Comparison of ENCODE assay signal across 27 cellular contexts in the genomic region with DNA sequence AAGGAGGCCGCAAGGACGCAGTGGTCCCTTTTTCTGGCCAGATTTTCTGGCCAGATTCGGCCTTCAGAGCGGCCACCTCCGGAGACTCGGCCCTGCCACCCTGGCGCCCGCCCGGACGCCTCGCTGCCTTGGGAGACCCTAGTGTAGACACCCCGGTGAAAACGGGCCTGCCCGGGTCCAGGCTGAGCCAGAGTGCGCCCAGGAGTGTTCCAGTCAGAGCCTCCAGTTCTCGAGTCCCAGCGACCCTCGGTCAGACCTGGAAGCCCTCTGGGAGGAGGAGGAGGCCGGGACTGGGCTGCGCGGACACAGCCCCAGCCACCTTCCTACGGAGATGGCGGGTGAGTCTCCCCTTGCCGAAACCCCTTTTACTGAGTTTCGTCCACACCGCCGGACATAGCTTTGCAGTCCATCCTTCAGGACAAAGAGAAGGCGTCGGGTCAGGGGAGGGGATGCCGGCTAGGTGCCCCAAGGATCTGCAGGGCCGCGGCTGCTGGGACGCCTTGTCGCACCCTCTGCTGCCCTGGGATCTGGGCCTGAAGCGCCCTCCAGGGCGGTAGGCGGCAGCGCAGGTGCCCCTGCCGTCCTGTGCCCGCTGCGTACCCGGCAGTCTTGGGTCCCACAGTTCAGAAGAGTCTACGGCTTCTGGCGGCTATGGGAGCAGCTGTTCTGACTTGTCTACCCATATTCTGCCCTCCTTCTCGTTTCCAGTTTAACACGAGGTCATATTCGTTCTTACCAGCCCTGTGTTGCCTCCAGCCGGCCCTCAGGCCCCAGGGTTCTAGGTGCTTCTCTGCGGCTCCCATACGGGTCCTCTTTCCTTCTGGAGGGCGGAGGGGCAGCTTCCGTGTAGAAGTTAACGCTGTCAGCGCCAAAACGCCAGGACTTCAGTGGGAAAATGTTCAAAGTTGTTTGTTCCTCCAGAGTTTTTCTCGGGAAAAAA.
DNase-seq lines count a peak whose midpoint lies in the region; ATAC-seq and TF ChIP-seq lines count a peak whose summit lies in the region.
"Had no signal": no experiment of that assay in that cellular context is flagged by ENCODE, and none has a peak within 500 bp of the region (broad histone marks: within the 10 kb centered on the region; RNA-seq: fewer than 3 reads in every experiment).

No MANE protein-coding gene starts in this region.

- intact Hi-C loops in lower lobe of right lung (cut with DNase I), result no loop called here

- no peak for TF ChIP-seq CTCF in GM10248 (IDR thresholded peaks at IDR 0.05; ENCODE audit: control extremely low read depth, extremely low read depth, low read depth, missing control alignments)
- no peak for TF ChIP-seq CTCF in lower lobe of right lung (IDR thresholded peaks at IDR 0.05)

- POLR2A ChIA-PET in GM10248 (lab: Yijun Ruan, JAX), result no interaction called here

- no peaks in the 10 kb centered on the region for H3K9me3 ChIP-seq in lower lobe of right lung
- H3K9me3 ChIP-seq: adrenal gland, thyroid gland had no signal

- ATAC-seq in lower lobe of right lung, result peak; percentile 23 to 52
- no peak for ATAC-seq in HG03521 (IDR thresholded peaks at IDR 0.05; ENCODE audit: unreplicated experiment)
- ATAC-seq in HG02610 (IDR thresholded peaks at IDR 0.05; ENCODE audit: unreplicated experiment), result no peak
- ATAC-seq: foreskin keratinocyte, natural killer cell had no signal

- DNase-seq in AG20443 (ENCODE audit: low spot score) (peak; percentile 6), GM10248 (ENCODE audit: extremely low spot score) (peak; percentile 5), UCSD-AML1 (lab: John Stamatoyannopoulos, UW; ENCODE audit: unreplicated experiment) (peak; percentile 4), lower lobe of right lung (no peak), islet precursor cell (no peak), C1 segment of cervical spinal cord (lab: John Stamatoyannopoulos, UW) (no peak)
- DNase-seq: activated CD4-positive, alpha-beta memory T cell treated with anti-CD3 and anti-CD28 coated beads for 36 hours; activated CD4-positive, CD25-positive, alpha-beta regulatory T cell; activated effector memory CD4-positive, alpha-beta T cell treated with Interleukin-2 at 50 U/mL for 16 hours; adrenal gland; CD4-positive, CD25-positive, alpha-beta regulatory T cell; DMS 273 treated with DMSO at 0.1 percent for 48 hours; effector memory CD4-positive, alpha-beta T cell; foreskin keratinocyte; natural killer cell; NCI-H1417 treated with DMSO at 0.1 percent for 48 hours; NCI-H2171 treated with DMSO at 0.1 percent for 48 hours; NCI-H526 treated with DMSO at 0.1 percent for 48 hours; RPMI8226; stimulated activated CD4-positive, alpha-beta T cell treated with anti-CD3 and anti-CD28 coated beads, Interleukin-4, amount 100 ng/mL, for 1 hour; stimulated activated naive CD4-positive, alpha-beta T cell treated with Interleukin-2 at 50 U/mL for 16 hours; T1000; thyroid gland had no signal

- no peaks in the 10 kb centered on the region for H3K27me3 ChIP-seq in lower lobe of right lung (ENCODE audit: low read depth)
- H3K27me3 ChIP-seq: adrenal gland, foreskin keratinocyte, hepatocyte, thyroid gland had no signal

- no peaks in the 10 kb centered on the region for H3K4me1 ChIP-seq in lower lobe of right lung
- H3K4me1 ChIP-seq: adrenal gland, foreskin keratinocyte, thyroid gland had no signal

- H3K36me3 ChIP-seq in lower lobe of right lung, result no peaks in the 10 kb centered on the region
- H3K36me3 ChIP-seq: adrenal gland, thyroid gland had no signal

- CTCF ChIA-PET in GM10248 (lab: Yijun Ruan, JAX), result no interaction called here

- H3K27ac ChIP-seq in lower lobe of right lung, result no peak overlapping the region
- H3K27ac ChIP-seq: adrenal gland, foreskin keratinocyte, hepatocyte, KMS-11, thyroid gland had no signal

- no peak overlapping the region for H3K4me3 ChIP-seq in lower lobe of right lung
- H3K4me3 ChIP-seq: adrenal gland, hepatocyte, thyroid gland had no signal

Comparison
In these comparisons a context has a peak if more than half of its experiments do, and no peak if none do; other contexts are left out.
1. DNase-seq: peak in AG20443 (single experiment), GM10248 (single experiment) and UCSD-AML1 (single experiment); none in lower lobe of right lung (single experiment), islet precursor cell (single experiment) and C1 segment of cervical spinal cord (0 of 14).
2. ATAC-seq: peak in lower lobe of right lung (2 of 2); none in HG03521 (single experiment) and HG02610 (single experiment).